Comparison of ENCODE assay signal across 12 cellular contexts in the genomic region with DNA sequence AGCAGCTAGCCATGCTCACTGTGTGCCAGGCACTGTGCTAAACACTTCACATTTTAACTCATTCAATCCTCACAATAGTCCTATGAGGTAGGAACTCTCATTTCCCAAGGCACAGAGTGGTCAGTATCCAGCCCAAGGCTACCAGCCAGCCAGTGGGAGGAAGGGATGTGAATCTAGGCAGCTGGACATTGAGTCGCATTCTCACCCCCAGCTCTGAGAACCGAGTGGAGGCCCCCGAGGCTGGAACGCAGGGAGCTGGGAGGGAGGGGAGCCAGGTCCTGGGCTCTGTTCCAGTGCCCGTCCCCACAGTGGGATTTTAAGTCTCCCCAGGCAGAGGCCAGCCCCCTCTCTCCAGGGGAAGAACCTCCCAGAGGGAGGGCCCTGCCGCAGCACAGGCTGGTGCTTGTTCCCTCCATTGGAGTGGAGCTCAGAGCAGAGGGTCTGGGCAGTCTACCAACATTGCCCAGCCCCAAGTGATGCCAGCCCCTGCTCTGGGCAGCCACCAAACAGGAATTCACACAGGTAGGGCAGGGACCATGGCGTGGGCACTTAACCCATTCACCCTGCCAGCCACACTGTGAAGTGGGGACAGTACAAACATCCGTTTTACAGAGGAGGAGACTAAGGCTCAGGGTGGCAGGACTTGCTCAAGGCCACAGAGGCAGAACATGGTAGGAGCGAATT.
DNase-seq lines count a peak whose midpoint lies in the region; ATAC-seq and TF ChIP-seq lines count a peak whose summit lies in the region.
"Had no signal": no experiment of that assay in that cellular context is flagged by ENCODE, and none has a peak within 500 bp of the region (broad histone marks: within the 10 kb centered on the region; RNA-seq: fewer than 3 reads in every experiment).

No MANE protein-coding gene starts in this region.

- ATAC-seq in HG03571 (IDR thresholded peaks at IDR 0.05; ENCODE audit: unreplicated experiment) (no peak), HG02973 (IDR thresholded peaks at IDR 0.05; ENCODE audit: unreplicated experiment) (no peak)

- intact Hi-C loops in Calu3 (cut with micrococcal nuclease; ENCODE audit: unreplicated experiment), result no loop called here
- intact Hi-C loops in ascending aorta (cut with DNase I), result loop anchor here (2.0 to 5.0 kb wide), 2 partner anchors 57 to 130 kb away; a partner anchor contains a TSS

- no TSS peak for BruUV-seq in Calu3 (replicated peaks; lab: Mats Ljungman, UMichigan)

- CTCF ChIA-PET in Calu3 (lab: Charles Lee), result interaction anchor here (0.6 to 2.9 kb wide), 6 partner anchors 12 to 100 kb away, joined by 3 to 10 read pairs (median 4); no protein-coding TSS in a partner anchor

- H3K9me3 Mint-ChIP-seq in Calu3 (ENCODE audit: low read depth, unreplicated experiment), result no peaks in the 10 kb centered on the region

- H3K4me1 Mint-ChIP-seq in Calu3 (ENCODE audit: low read depth, unreplicated experiment), result peaks cover 26% of the 10 kb centered on the region

- TF ChIP-seq CTCF in Calu3 (IDR thresholded peaks at IDR 0.05; ENCODE audit: unreplicated experiment) (no peak), ascending aorta (IDR thresholded peaks at IDR 0.05) (no peak), right atrium auricular region (IDR thresholded peaks at IDR 0.05) (no peak), retinal pigment epithelial cell (conservative IDR thresholded peaks at IDR 0.05; ENCODE audit: low read depth, low read length) (no peak)

- peak overlapping the region; percentile 73 for H3K4me3 Mint-ChIP-seq in Calu3 (ENCODE audit: low read depth, unreplicated experiment)

- H3K27me3 ChIP-seq in ascending aorta, result no peaks in the 10 kb centered on the region
- no peaks in the 10 kb centered on the region for H3K27me3 ChIP-seq in right atrium auricular region

- DNase-seq in Calu3 (no peak), ascending aorta (ENCODE audit: low spot score in 2 of 2) (no peak), right atrium auricular region (ENCODE audit: low spot score) (no peak), retinal pigment epithelial cell (ENCODE audit: low read depth) (no peak), SIG-M5 treated with dmso at 0.1 percent for 504 hours (lab: John Stamatoyannopoulos, UW; ENCODE audit: unreplicated experiment) (no peak)
- DNase-seq in activated CD8-positive, alpha-beta memory T cell treated with anti-CD3 and anti-CD28 coated beads, Interleukin-2, amount 50 U/mL, for 4 hours, result no peak
- DNase-seq: NCI-H446, T-helper 1 cell had no signal

- H3K27me3 Mint-ChIP-seq in Calu3 (ENCODE audit: unreplicated experiment), result no peaks in the 10 kb centered on the region

- H3K36me3 ChIP-seq in ascending aorta (no peaks in the 10 kb centered on the region), right atrium auricular region (no peaks in the 10 kb centered on the region)

- H3K9me3 ChIP-seq in ascending aorta (no peaks in the 10 kb centered on the region), right atrium auricular region (no peaks in the 10 kb centered on the region)

- H3K4me1 ChIP-seq in ascending aorta (peaks cover 6 to 17% of the 10 kb centered on the region in 2 donors), right atrium auricular region (peaks cover 0 to 16% of the 10 kb centered on the region in 2 donors)

- H3K27ac Mint-ChIP-seq in Calu3 (ENCODE audit: unreplicated experiment), result peak overlapping the region; percentile 87
- H3K27ac Mint-ChIP-seq: progenitor cell of endocrine pancreas had no signal

- H3K36me3 Mint-ChIP-seq in Calu3 (ENCODE audit: insufficient read depth, unreplicated experiment), result peaks cover 14% of the 10 kb centered on the region

- H3K27ac ChIP-seq in ascending aorta (peak overlapping the region; percentile 67 to 80), right atrium auricular region (peak overlapping the region; percentile 37 to 62)
- H3K27ac ChIP-seq: KMS-11 had no signal

- H3K4me3 ChIP-seq in ascending aorta, result no peak overlapping the region
- no peak overlapping the region for H3K4me3 ChIP-seq in right atrium auricular region
- H3K4me3 ChIP-seq in retinal pigment epithelial cell (ENCODE audit: low read length), result peak overlapping the region; percentile 31
